ENCODE assay signal across 34 cellular contexts in genomic region chr16:73599870-73600269, GRCh38.
"Had no signal": no experiment of that assay in that cellular context is flagged by ENCODE, and none has a peak within 500 bp of the region (broad histone marks: within the 10 kb centered on the region; RNA-seq: fewer than 3 reads in every experiment).

No MANE protein-coding gene starts in this region.

- H3K9me3 ChIP-seq: MG63 had no signal

- H3K27me3 ChIP-seq: MG63 had no signal

- DNase-seq: Karpas-422, Kasumi-1, MG63, MM.1S, MV-4-11, NCI-H1048, NCI-H1092, NCI-H1092 treated with DMSO at 0.1 percent for 48 hours, NCI-H1105, NCI-H1105 treated with DMSO at 0.1 percent for 48 hours, NCI-H1417, NCI-H1417 treated with DMSO at 0.1 percent for 48 hours, NCI-H1436, NCI-H1436 treated with DMSO at 0.1 percent for 48 hours, NCI-H146, NCI-H187, NCI-H187 treated with DMSO at 0.1 percent for 48 hours, NCI-H1930, NCI-H2029, NCI-H2029 treated with DMSO at 0.1 percent for 48 hours, NCI-H2081, NCI-H2081 treated with DMSO at 0.1 percent for 48 hours, NCI-H2107, NCI-H2171, NCI-H2171 treated with DMSO at 0.1 percent for 48 hours, NCI-H2227 treated with DMSO at 0.1 percent for 48 hours, NCI-H226, NCI-H345, NCI-H446, NCI-H446 treated with DMSO at 0.1 percent for 48 hours, NCI-H510A, NCI-H510A treated with DMSO at 0.1 percent for 48 hours, NCI-H524, NCI-H524 treated with DMSO at 0.1 percent for 48 hours had no signal

- H3K36me3 ChIP-seq: MG63 had no signal

- H3K4me3 ChIP-seq: MG63 had no signal
